13 cellular contexts compared by ENCODE assay signal in genomic region chr11:42161886-42162285, GRCh38.
"Had no signal": no experiment of that assay in that cellular context is flagged by ENCODE, and none has a peak within 500 bp of the region (broad histone marks: within the 10 kb centered on the region; RNA-seq: fewer than 3 reads in every experiment).

No MANE protein-coding gene starts in this region.

- H3K4me3 ChIP-seq: coronary artery, hepatocyte, mucosa of descending colon had no signal

- ATAC-seq: activated T-cell treated with anti-CD3 and anti-CD28 coated beads, Interleukin-2, amount 50 U/mL, for 72 hours; mucosa of descending colon had no signal

- H3K27ac ChIP-seq: coronary artery, hepatocyte, VCaP had no signal

- DNase-seq: activated CD4-positive, alpha-beta T cell treated with anti-CD3 and anti-CD28 coated beads for 1 hour; activated CD8-positive, alpha-beta memory T cell treated with anti-CD3 and anti-CD28 coated beads for 24 hours; activated CD8-positive, alpha-beta memory T cell treated with anti-CD3 and anti-CD28 coated beads, Interleukin-2, amount 50 U/mL, for 48 hours; activated effector memory CD4-positive, alpha-beta T cell treated with anti-CD3 and anti-CD28 coated beads, Interleukin-2, amount 50 U/mL, for 16 hours; activated naive CD4-positive, alpha-beta T cell treated with anti-CD3 and anti-CD28 coated beads, Interleukin-2, amount 50 U/mL, for 16 hours; activated T-cell treated with anti-CD3 and anti-CD28 coated beads, Interleukin-2, amount 50 U/mL, for 72 hours; mesenchymal stem cell; mucosa of descending colon; naive B cell; T-helper 2 cell had no signal

- H3K27me3 ChIP-seq: hepatocyte had no signal
